Comparison of ENCODE assay signal across 9 cellular contexts in the genomic region with DNA sequence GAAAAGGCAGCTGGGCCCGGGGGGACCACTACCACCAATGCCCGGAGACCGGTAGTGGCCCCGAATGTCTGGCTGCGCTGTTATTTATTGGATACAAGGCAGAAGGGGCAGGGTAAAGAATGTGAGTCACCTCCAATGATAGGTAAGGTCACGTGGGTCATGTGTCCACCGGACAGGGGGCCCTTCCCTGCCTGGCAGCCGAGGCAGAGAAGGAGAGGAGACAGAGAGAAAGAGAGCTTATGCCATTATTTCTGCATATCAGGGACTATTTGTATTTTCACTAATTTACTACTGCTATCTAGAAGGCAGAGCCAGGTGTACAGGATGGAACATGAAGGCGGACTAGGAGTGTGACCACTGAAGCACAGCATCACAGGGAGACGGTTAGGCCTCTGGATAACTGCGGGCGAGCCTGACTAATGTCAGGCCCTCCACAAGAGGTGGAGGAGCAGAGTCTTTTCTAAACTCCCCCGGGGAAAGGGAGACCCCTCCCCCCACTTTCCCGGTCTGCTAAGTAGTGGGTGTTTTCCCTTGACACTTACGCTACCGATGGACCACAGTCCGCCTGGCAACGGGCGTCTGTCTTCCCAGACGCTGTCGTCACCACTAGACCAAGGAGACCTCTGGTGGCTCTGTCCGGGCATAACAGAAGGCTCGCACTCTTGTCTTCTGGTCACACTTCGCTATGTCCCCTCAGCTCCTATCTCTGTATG. TPM values are rescaled to one million over a fixed set of nuclear protein-coding genes. Genes with fewer than 3 reads are reported as not detected.
DNase-seq lines count a peak whose midpoint lies in the region; ATAC-seq, FAIRE-seq and TF ChIP-seq lines count a peak whose summit lies in the region.
"Not testable (repeated sequence)": the region's sequence is repeated elsewhere in the genome, so short reads cannot be mapped to it uniquely, and the experiment has no call there.
"Had no signal": no experiment of that assay in that cellular context is flagged by ENCODE, and none has a peak within 500 bp of the region (broad histone marks: within the 10 kb centered on the region; RNA-seq: fewer than 3 reads in every experiment).

No MANE protein-coding gene starts in this region.

- H3K27ac ChIP-seq in body of pancreas; neural cell (ENCODE audit: low read length); thoracic aorta: not testable (repeated sequence)

- FAIRE-seq in D721Med (lab: Jason Lieb, UNC) = not testable (repeated sequence)

- H4K20me1 ChIP-seq in neural cell (ENCODE audit: insufficient read depth) = not testable (repeated sequence)

- H3K9ac ChIP-seq in neural cell (ENCODE audit: low read length) = not testable (repeated sequence)

- TF ChIP-seq POLR2A in body of pancreas (IDR thresholded peaks at IDR 0.05) = not testable (repeated sequence)

- H3K27me3 ChIP-seq in body of pancreas; neural cell (ENCODE audit: insufficient read depth, low read depth, low read length); thoracic aorta (replicated peaks; ENCODE audit: insufficient read depth): not testable (repeated sequence)

- TF ChIP-seq EP300 in neural cell (conservative IDR thresholded peaks at IDR 0.05; ENCODE audit: poor library complexity, severe bottlenecking) = not testable (repeated sequence)

- H3K9me3 ChIP-seq in body of pancreas; neural cell (ENCODE audit: low read length); thoracic aorta: not testable (repeated sequence)

- peak; percentile 60 for TF ChIP-seq RAD21 in neural cell (conservative IDR thresholded peaks at IDR 0.05)

- intact Hi-C loops in body of pancreas (cut with DNase I); cardiac septum (cut with DNase I): not testable (repeated sequence)

- WGBS in body of pancreas, 2 donors = 43 to 50% methylated on average over 21 to 24 of the region's 24 CpGs

- not testable (repeated sequence) for H3K4me2 ChIP-seq in neural cell (ENCODE audit: low read length)

- TF ChIP-seq CTCF in D721Med (IDR thresholded peaks at IDR 0.05; ENCODE audit: insufficient read depth, missing control alignments) (peak; percentile 70), body of pancreas (IDR thresholded peaks at IDR 0.05) (peak; percentile 6 to 70 (median 56)), neural cell (IDR thresholded peaks at IDR 0.05; ENCODE audit: poor library complexity, severe bottlenecking) (peak; percentile 56), thoracic aorta (IDR thresholded peaks at IDR 0.05) (peak; percentile 59)

- H2AFZ ChIP-seq in neural cell (ENCODE audit: low read depth, low read length) = not testable (repeated sequence)

- H3K36me3 ChIP-seq in body of pancreas (replicated peaks in 1 of 2; ENCODE audit: insufficient read depth in 1 of 2, low read depth in 2 of 2); neural cell (ENCODE audit: insufficient read depth, low read length); thoracic aorta: not testable (repeated sequence)

- peak; percentile 89 for ATAC-seq in body of pancreas
- ATAC-seq in thoracic aorta (ENCODE audit: insufficient number of reproducible peaks, low FRiP score, low read depth) = not testable (repeated sequence)

- not testable (repeated sequence) for H3K4me3 ChIP-seq in body of pancreas; neural cell (ENCODE audit: low read length); thoracic aorta

- H3K4me1 ChIP-seq in body of pancreas; thoracic aorta (ENCODE audit: control insufficient read depth in 1 of 2, low read depth in 2 of 2): not testable (repeated sequence)

- not testable (repeated sequence) for H3F3A ChIP-seq in neural cell (ENCODE audit: insufficient read depth, low read length, poor library complexity, severe bottlenecking)

- DNase-seq in D721Med (ENCODE audit: insufficient read length, low spot score) = not testable (repeated sequence)
- DNase-seq in HT-29 (ENCODE audit: low spot score) (peak; percentile 76), NCI-H526 (lab: John Stamatoyannopoulos, UW) (peak; percentile 92 to 94), UCSD-AML1 (lab: John Stamatoyannopoulos, UW; ENCODE audit: unreplicated experiment) (peak; percentile 65), body of pancreas (peak; percentile 76 to 84 (median 79)), cardiac septum (ENCODE audit: low spot score) (peak; percentile 86), thoracic aorta (ENCODE audit: low spot score) (peak; percentile 23)

- not testable (repeated sequence) for H3K79me2 ChIP-seq in neural cell (replicated peaks; ENCODE audit: insufficient read depth, low read length)

- H3K9me2 ChIP-seq in neural cell (ENCODE audit: insufficient read depth, low read length) = not testable (repeated sequence)

TF ChIP-seq in neural cell, 6 proteins besides CTCF, POLR2A, EP300 and RAD21:
- TF ChIP-seq SMC3 (conservative IDR thresholded peaks at IDR 0.05; ENCODE audit: poor library complexity) = peak; percentile 66

RNA-seq across cellular contexts. Expression of a gene that starts 24.5 kb away (rescaled TPM):
- total RNA-seq in HT-29 (2014; rRNA removed; shearing (Covaris generic)) = 0.05 and 0.36 TPM in 2 replicates
- under 1 TPM; 0.33 to 0.52 TPM for total RNA-seq in body of pancreas
- total RNA-seq in cardiac septum = 0.94 TPM
- not detected in 2 replicates for polyA plus RNA-seq in neural cell
- not detected in 2 replicates for polyA minus RNA-seq in neural cell
- total RNA-seq in thoracic aorta = 1 to 10 TPM; 2.8 to 3.4 TPM

RNA-seq across cellular contexts. Expression of a gene that starts 42.3 kb away (rescaled TPM):
- 35.2 and 42.5 TPM in 2 replicates for total RNA-seq in HT-29 (2014; rRNA removed; shearing (Covaris generic))
- total RNA-seq in body of pancreas = 10 to 100 TPM; 28.0 to 30.3 TPM
- total RNA-seq in cardiac septum = 6.7 TPM
- polyA plus RNA-seq in neural cell = 2.7 and 3.9 TPM in 2 replicates
- 0.73 and 1.0 TPM in 2 replicates for polyA minus RNA-seq in neural cell
- 1 to 10 TPM in 1 of 2 donors, under 1 TPM in 1; 0.95 to 1.3 TPM for total RNA-seq in thoracic aorta

RNA-seq across cellular contexts. Expression of a gene that starts 56.7 kb away (rescaled TPM):
- total RNA-seq in HT-29 (2014; rRNA removed; shearing (Covaris generic)) = 0.23 TPM in 1 of 2 replicates, not detected in the other
- total RNA-seq in body of pancreas (under 1 TPM; 0.26 to 0.99 TPM), cardiac septum (not detected), thoracic aorta (not detected)
- polyA plus RNA-seq in neural cell = not detected in 2 replicates
- polyA minus RNA-seq in neural cell = not detected in 2 replicates
- total RNA-seq: activated T-helper 2 cell treated with anti-CD3 and anti-CD28 coated beads, Interferon-gamma antibody, Interleukin-2, Interleukin-4, amounts not matched to agents 10 μg/mL and 5 μg/mL and 100 μg/mL, durations not matched to agents 14 hours and 24 hours and 36 hours had no signal

RNA-seq across cellular contexts. Expression of a gene that starts 58.3 kb away (rescaled TPM):
- total RNA-seq in HT-29 (2014; rRNA removed; shearing (Covaris generic)) = 0.10 and 0.23 TPM in 2 replicates
- total RNA-seq in body of pancreas = 1 to 10 TPM; 1.3 to 2.0 TPM
- 3.1 TPM for total RNA-seq in cardiac septum
- 0.09 TPM in 1 of 2 replicates, not detected in the other for polyA plus RNA-seq in neural cell
- polyA minus RNA-seq in neural cell = 0.12 and 0.24 TPM in 2 replicates
- total RNA-seq in thoracic aorta = 10 to 100 TPM in 1 of 2 donors, 1 to 10 TPM in 1; 1.1 to 10.2 TPM
